Comparison of ENCODE assay signal across 1 cellular context in the genomic region with DNA sequence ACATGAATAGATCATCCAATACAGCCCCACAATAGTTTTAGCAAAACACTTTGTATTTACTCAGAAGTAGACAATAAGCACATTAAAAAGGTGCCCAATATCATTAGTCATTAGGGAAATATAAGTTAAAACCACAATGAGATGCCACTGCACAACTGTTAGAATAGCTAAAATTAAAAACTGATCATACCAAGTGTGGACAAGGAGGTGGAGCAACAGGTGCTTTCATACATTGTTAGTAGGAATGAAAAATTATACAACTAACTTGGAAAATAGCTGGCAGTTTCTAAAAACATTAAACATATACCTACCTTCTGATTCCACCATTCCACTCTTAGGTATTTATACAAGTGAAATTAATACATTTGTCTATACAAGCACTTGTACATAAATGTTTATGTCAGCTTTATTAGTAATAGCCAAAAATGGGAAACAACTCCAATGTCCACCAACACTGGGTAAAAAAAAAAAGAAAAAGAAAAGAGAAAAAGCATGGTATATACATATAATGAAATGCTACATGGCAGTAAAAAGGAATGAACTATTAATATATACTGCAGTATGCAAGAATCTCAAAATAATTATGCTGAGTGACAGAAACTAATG.
TF ChIP-seq lines count a peak whose summit lies in the region.

No MANE protein-coding gene starts in this region.

TF ChIP-seq in K562, 482 proteins besides CTCF, POLR2A, EP300 and RAD21 (continued from another document):
- TF ChIP-seq, protein P1, sequence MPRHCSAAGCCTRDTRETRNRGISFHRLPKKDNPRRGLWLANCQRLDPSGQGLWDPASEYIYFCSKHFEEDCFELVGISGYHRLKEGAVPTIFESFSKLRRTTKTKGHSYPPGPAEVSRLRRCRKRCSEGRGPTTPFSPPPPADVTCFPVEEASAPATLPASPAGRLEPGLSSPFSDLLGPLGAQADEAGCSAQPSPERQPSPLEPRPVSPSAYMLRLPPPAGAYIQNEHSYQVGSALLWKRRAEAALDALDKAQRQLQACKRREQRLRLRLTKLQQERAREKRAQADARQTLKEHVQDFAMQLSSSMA (CRISPR knock-in tag; IDR thresholded peaks at IDR 0.05), result no peak
- TF ChIP-seq, protein P2, sequence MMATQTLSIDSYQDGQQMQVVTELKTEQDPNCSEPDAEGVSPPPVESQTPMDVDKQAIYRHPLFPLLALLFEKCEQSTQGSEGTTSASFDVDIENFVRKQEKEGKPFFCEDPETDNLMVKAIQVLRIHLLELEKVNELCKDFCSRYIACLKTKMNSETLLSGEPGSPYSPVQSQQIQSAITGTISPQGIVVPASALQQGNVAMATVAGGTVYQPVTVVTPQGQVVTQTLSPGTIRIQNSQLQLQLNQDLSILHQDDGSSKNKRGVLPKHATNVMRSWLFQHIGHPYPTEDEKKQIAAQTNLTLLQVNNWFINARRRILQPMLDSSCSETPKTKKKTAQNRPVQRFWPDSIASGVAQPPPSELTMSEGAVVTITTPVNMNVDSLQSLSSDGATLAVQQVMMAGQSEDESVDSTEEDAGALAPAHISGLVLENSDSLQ (IDR thresholded peaks at IDR 0.05), result no peak
- TF ChIP-seq RBM25 (IDR thresholded peaks at IDR 0.05; ENCODE audit: low read depth, low read length, severe bottlenecking) (peak; percentile 58), ZNF316 (IDR thresholded peaks at IDR 0.05) (peak; percentile 71), CBX2 (IDR thresholded peaks at IDR 0.05; ENCODE audit: insufficient read depth, low read length, poor library complexity, severe bottlenecking) (no peak), CREBBP (IDR thresholded peaks at IDR 0.05; ENCODE audit: low read depth, low read length) (no peak), ZC3H8 (IDR thresholded peaks at IDR 0.05) (no peak)
- TF ChIP-seq, protein P3, sequence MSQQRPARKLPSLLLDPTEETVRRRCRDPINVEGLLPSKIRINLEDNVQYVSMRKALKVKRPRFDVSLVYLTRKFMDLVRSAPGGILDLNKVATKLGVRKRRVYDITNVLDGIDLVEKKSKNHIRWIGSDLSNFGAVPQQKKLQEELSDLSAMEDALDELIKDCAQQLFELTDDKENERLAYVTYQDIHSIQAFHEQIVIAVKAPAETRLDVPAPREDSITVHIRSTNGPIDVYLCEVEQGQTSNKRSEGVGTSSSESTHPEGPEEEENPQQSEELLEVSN (IDR thresholded peaks at IDR 0.05; ENCODE audit: borderline replicate concordance in 1 of 2, extremely low read depth in 1 of 2, insufficient read depth in 1 of 2, insufficient read length in 1 of 2, low read depth in 1 of 2, low read length in 1 of 2, poor library complexity in 1 of 2, severe bottlenecking in 1 of 2), result no peak
TF ChIP-seq in K562: peak in this region for 2.
